In the genomic region with DNA sequence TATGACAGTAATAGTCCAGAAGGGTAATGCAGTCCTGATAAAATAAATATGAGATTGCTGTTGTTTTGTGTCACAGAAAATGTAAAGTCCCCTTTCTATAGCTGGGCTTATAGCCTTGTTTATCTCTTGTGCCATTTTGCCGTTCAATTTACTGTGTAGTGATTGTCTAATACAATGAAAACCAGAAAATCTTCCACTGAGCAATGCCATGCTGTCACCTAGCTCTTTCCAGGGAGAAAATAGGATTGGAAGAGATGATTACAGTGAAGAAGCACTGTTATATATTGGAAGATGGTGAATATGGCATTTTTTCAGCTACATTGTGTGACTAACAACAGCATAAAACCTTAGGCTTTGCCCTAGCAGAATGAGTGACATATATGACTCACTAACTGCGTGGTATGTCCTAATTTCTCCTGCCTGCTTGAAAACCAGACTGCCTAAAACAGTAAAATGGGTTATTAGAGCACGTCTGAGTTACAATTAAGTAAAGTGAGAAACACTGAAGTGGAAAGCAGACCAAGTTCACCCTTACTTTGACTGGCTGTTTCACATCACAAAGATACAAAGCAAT, we compare ENCODE assay signal across 18 cellular contexts.
DNase-seq lines count a peak whose midpoint lies in the region; ATAC-seq, FAIRE-seq and TF ChIP-seq lines count a peak whose summit lies in the region.
"Had no signal": no experiment of that assay in that cellular context is flagged by ENCODE, and none has a peak within 500 bp of the region (broad histone marks: within the 10 kb centered on the region; RNA-seq: fewer than 3 reads in every experiment).

No MANE protein-coding gene starts in this region.

- no TSS peak for BruUV-seq in mammary epithelial cell (replicated peaks; lab: Mats Ljungman, UMichigan)

- CTCF ChIA-PET in mammary epithelial cell (lab: Charles Lee; ENCODE audit: low non-redundant PET) = no interaction called here

- in situ Hi-C loops in mammary epithelial cell (cut with MboI; ENCODE audit: low sequenced_read_pairs in 2 of 2) = no loop called here

- DNase-seq in ELR (ENCODE audit: low read depth) (peak; percentile 75), LHCN-M2 (ENCODE audit: low read depth) (peak; percentile 30), mammary epithelial cell (peak; percentile 40), myocyte (ENCODE audit: low read depth) (peak; percentile 10), frontal cortex (ENCODE audit: low spot score in 2 of 2) (no peak), osteocyte (ENCODE audit: extremely low spot score, unreplicated experiment) (no peak), suprapubic skin (ENCODE audit: low spot score in 2 of 2) (no peak)
- DNase-seq: activated CD4-positive, alpha-beta T cell treated with anti-CD3 and anti-CD28 coated beads for 4 hours; activated naive CD8-positive, alpha-beta T cell treated with anti-CD3 and anti-CD28 coated beads, Interleukin-2, amount 10 ng/mL, durations not matched to agents 7 days and 5 days; left ventricle myocardium superior; mucosa of descending colon; NCI-H146; right cardiac atrium; thyroid gland had no signal

- no peak for FAIRE-seq in frontal cortex (lab: Jason Lieb, UNC)

- H3K9me3 ChIP-seq in mammary epithelial cell (replicated peaks; ENCODE audit: insufficient read depth, low read length) = no peaks in the 10 kb centered on the region
- no peaks in the 10 kb centered on the region for H3K9me3 ChIP-seq in suprapubic skin
- H3K9me3 ChIP-seq: mucosa of descending colon, thyroid gland had no signal

- WGBS in mammary epithelial cell (ENCODE audit: low coverage, missing lambda C conversion rate) = 73% methylated on average over 3 of the region's 3 CpGs
- 65% methylated on average over 3 of the region's 3 CpGs for WGBS in suprapubic skin

- TF ChIP-seq CTCF in mammary epithelial cell (conservative IDR thresholded peaks at IDR 0.05 in 1 of 2, IDR thresholded peaks at IDR 0.05 in 1 of 2; ENCODE audit: extremely low read depth in 1 of 2, insufficient read depth in 1 of 2, low read depth in 1 of 2, low read length in 2 of 2) (no peak), osteocyte (IDR thresholded peaks at IDR 0.05) (no peak), suprapubic skin (IDR thresholded peaks at IDR 0.05) (no peak)

- TF ChIP-seq POLR2A in suprapubic skin (IDR thresholded peaks at IDR 0.05) = no peak

- H3K9ac ChIP-seq in mammary epithelial cell (ENCODE audit: insufficient read depth, low read length) = no peak overlapping the region

- H4K20me1 ChIP-seq in mammary epithelial cell (ENCODE audit: insufficient read depth, low read length) = no peaks in the 10 kb centered on the region

- no peak for ATAC-seq in HG02588 (IDR thresholded peaks at IDR 0.05; ENCODE audit: unreplicated experiment)
- ATAC-seq: activated T-helper 17 cell treated with anti-CD3 and anti-CD28 coated beads, Interleukin-2, amount 50 U/mL, for 72 hours; left ventricle myocardium superior; mucosa of descending colon; Panc1; right cardiac atrium; stimulated activated memory B cell treated with anti-CD40 and anti-IgM and Interleukin-4, amounts not matched to agents 10 μg/mL and 1 μg/mL and 100 μg/mL, for 72 hours had no signal

- H3K79me2 ChIP-seq in mammary epithelial cell (ENCODE audit: insufficient read depth, low read length) = no peaks in the 10 kb centered on the region

- H3K36me3 ChIP-seq in mammary epithelial cell (ENCODE audit: insufficient read depth, low read length) = no peaks in the 10 kb centered on the region
- H3K36me3 ChIP-seq in suprapubic skin = no peaks in the 10 kb centered on the region
- H3K36me3 ChIP-seq: thyroid gland had no signal

- no peak overlapping the region for H3K27ac Mint-ChIP-seq in osteocyte (ENCODE audit: unreplicated experiment)
- H3K27ac Mint-ChIP-seq: activated naive CD8-positive, alpha-beta T cell treated with anti-CD3 and anti-CD28 coated beads, Interleukin-2, amount 10 ng/mL, durations not matched to agents 7 days and 5 days; activated T-helper 17 cell treated with anti-CD3 and anti-CD28 coated beads, Interleukin-2, amount 50 U/mL, for 72 hours; stimulated activated memory B cell treated with anti-CD40 and anti-IgM and Interleukin-4, amounts not matched to agents 10 μg/mL and 1 μg/mL and 100 μg/mL, for 72 hours had no signal

- TF ChIP-seq EP300 in suprapubic skin (IDR thresholded peaks at IDR 0.05) = no peak

- intact Hi-C loops in mammary epithelial cell (cut with micrococcal nuclease) = no loop called here

- H3K27ac ChIP-seq in mammary epithelial cell (ENCODE audit: insufficient read depth, low read depth, low read length) (no peak overlapping the region), suprapubic skin (no peak overlapping the region)
- H3K27ac ChIP-seq: thyroid gland had no signal

- H3K4me1 ChIP-seq in mammary epithelial cell (ENCODE audit: insufficient read depth, low read length) (no peaks in the 10 kb centered on the region), suprapubic skin (no peaks in the 10 kb centered on the region)
- H3K4me1 ChIP-seq: thyroid gland had no signal

- H3K4me3 Mint-ChIP-seq in osteocyte (ENCODE audit: unreplicated experiment) = no peak overlapping the region
- H3K4me3 Mint-ChIP-seq: activated naive CD8-positive, alpha-beta T cell treated with anti-CD3 and anti-CD28 coated beads, Interleukin-2, amount 10 ng/mL, durations not matched to agents 7 days and 5 days; activated T-helper 17 cell treated with anti-CD3 and anti-CD28 coated beads, Interleukin-2, amount 50 U/mL, for 72 hours; stimulated activated memory B cell treated with anti-CD40 and anti-IgM and Interleukin-4, amounts not matched to agents 10 μg/mL and 1 μg/mL and 100 μg/mL, for 72 hours had no signal

- no peaks in the 10 kb centered on the region for H3K36me3 Mint-ChIP-seq in osteocyte (ENCODE audit: unreplicated experiment)
- H3K36me3 Mint-ChIP-seq: activated naive CD8-positive, alpha-beta T cell treated with anti-CD3 and anti-CD28 coated beads, Interleukin-2, amount 10 ng/mL, durations not matched to agents 7 days and 5 days; stimulated activated memory B cell treated with anti-CD40 and anti-IgM and Interleukin-4, amounts not matched to agents 10 μg/mL and 1 μg/mL and 100 μg/mL, for 72 hours had no signal

- no peak overlapping the region for H3K4me2 ChIP-seq in mammary epithelial cell (ENCODE audit: insufficient read depth, low read depth, low read length)

- no peak overlapping the region for H2AFZ ChIP-seq in mammary epithelial cell (ENCODE audit: low read depth, low read length)

- H3K4me1 Mint-ChIP-seq in osteocyte (ENCODE audit: unreplicated experiment) = no peaks in the 10 kb centered on the region
- H3K4me1 Mint-ChIP-seq: activated naive CD8-positive, alpha-beta T cell treated with anti-CD3 and anti-CD28 coated beads, Interleukin-2, amount 10 ng/mL, durations not matched to agents 7 days and 5 days; activated T-helper 17 cell treated with anti-CD3 and anti-CD28 coated beads, Interleukin-2, amount 50 U/mL, for 72 hours; stimulated activated memory B cell treated with anti-CD40 and anti-IgM and Interleukin-4, amounts not matched to agents 10 μg/mL and 1 μg/mL and 100 μg/mL, for 72 hours had no signal

- H3K4me3 ChIP-seq in mammary epithelial cell (replicated peaks in 1 of 3; ENCODE audit: insufficient read depth in 1 of 3, low read depth in 2 of 3, low read length in 3 of 3) (no peak overlapping the region), suprapubic skin (no peak overlapping the region)
- H3K4me3 ChIP-seq: mucosa of descending colon, thyroid gland had no signal

- no peaks in the 10 kb centered on the region for H3K9me3 Mint-ChIP-seq in osteocyte (ENCODE audit: unreplicated experiment)
- H3K9me3 Mint-ChIP-seq: activated naive CD8-positive, alpha-beta T cell treated with anti-CD3 and anti-CD28 coated beads, Interleukin-2, amount 10 ng/mL, durations not matched to agents 7 days and 5 days had no signal

- H3K27me3 Mint-ChIP-seq in osteocyte (ENCODE audit: unreplicated experiment) = peaks cover 7% of the 10 kb centered on the region
- H3K27me3 Mint-ChIP-seq: activated naive CD8-positive, alpha-beta T cell treated with anti-CD3 and anti-CD28 coated beads, Interleukin-2, amount 10 ng/mL, durations not matched to agents 7 days and 5 days; activated T-helper 17 cell treated with anti-CD3 and anti-CD28 coated beads, Interleukin-2, amount 50 U/mL, for 72 hours; stimulated activated memory B cell treated with anti-CD40 and anti-IgM and Interleukin-4, amounts not matched to agents 10 μg/mL and 1 μg/mL and 100 μg/mL, for 72 hours had no signal

- H3K27me3 ChIP-seq in mammary epithelial cell (ENCODE audit: insufficient read depth, low read length) = no peaks in the 10 kb centered on the region
- no peaks in the 10 kb centered on the region for H3K27me3 ChIP-seq in suprapubic skin
- H3K27me3 ChIP-seq: thyroid gland had no signal

- dilution Hi-C loops in mammary epithelial cell (cut with HindIII; ENCODE audit: low sequenced_read_pairs) = no loop called here

Comparison
In these comparisons a context has a peak if more than half of its experiments do, and no peak if none do; other contexts are left out.
1. DNase-seq: peak in ELR (single experiment), LHCN-M2 (single experiment), mammary epithelial cell (single experiment) and myocyte (single experiment); none in frontal cortex (0 of 2), osteocyte (single experiment) and suprapubic skin (0 of 2).